In the genomic region with DNA sequence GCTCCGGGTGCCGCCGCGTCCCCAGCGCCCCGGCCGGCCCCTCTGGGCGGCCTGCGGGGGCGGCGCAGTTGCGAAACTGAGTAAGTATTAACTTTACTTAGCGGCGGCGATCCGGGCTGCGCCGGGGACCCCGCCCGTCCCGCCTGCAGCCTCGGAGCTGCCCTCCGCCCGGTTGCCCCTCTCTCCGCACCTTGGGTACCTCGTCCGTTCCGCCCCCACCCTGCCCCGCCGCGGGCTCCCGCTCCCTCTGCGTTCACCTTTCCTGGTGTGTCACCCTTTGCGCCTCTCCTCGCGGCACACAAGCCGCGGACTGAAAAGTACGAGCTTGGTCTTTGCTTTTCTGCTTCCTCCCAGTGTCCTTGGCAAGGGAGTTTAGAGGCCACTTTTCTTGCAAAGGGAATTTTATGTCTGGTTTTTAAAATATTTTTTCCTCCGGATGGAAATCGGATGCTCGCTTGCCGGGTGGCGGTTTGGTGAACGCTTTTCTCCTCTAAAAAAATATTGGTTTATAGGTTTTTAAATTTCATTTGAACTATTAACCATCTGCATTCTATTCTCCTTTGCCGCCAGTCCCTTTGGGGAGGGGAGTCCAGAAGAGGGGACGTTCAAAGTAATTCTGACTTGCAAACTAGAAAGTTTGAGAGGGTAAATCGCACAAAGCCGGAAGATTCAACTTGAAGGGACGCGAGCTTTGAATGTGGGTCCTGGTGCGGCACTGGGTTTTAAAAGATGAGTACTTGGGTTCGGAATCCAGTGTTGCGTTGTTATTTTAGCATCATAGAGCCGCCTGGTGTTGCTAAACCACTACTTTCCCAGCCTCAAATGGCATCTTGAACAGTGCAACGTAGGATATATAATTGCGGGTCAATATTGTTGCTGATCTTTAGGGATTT, we compare ENCODE assay signal across 8 cellular contexts. TPM values are rescaled to one million over a fixed set of nuclear protein-coding genes. Genes with fewer than 3 reads are reported as not detected.
DNase-seq lines count a peak whose midpoint lies in the region; ATAC-seq and TF ChIP-seq lines count a peak whose summit lies in the region.

No MANE protein-coding gene starts in this region.

- H3K4me1 ChIP-seq in muscle layer of colon (ENCODE audit: insufficient read depth, low read length) = peaks cover 38% of the 10 kb centered on the region

- no peaks in the 10 kb centered on the region for H3K9me3 ChIP-seq in muscle layer of colon (ENCODE audit: low read length)

- TF ChIP-seq CTCF in AG09319 (IDR thresholded peaks at IDR 0.05; ENCODE audit: low read depth, low read length) = peak; percentile 21
- peak; percentile 34 for TF ChIP-seq CTCF in fibroblast of mammary gland (conservative IDR thresholded peaks at IDR 0.05; ENCODE audit: control insufficient read depth, insufficient read depth, low read depth, low read length)

- peak; percentile 81 for DNase-seq in AG09319 (ENCODE audit: extremely low read depth, low read depth)
- peak; percentile 32 for DNase-seq in KBM-7
- peak; percentile 21 for DNase-seq in activated CD8-positive, alpha-beta memory T cell treated with anti-CD3 and anti-CD28 coated beads, Interleukin-2, amount 50 U/mL, for 4 hours
- DNase-seq in fibroblast of mammary gland (ENCODE audit: low read depth) = peak; percentile 91
- DNase-seq in ureter (ENCODE audit: low spot score) = peak; percentile 51

- H3K27me3 ChIP-seq in muscle layer of colon (ENCODE audit: control insufficient read depth in 1 of 2, insufficient read depth in 2 of 2, low read length in 2 of 2) = no peaks in the 10 kb centered on the region

- H3K36me3 ChIP-seq in muscle layer of colon (ENCODE audit: insufficient read depth, low read length) = no peaks in the 10 kb centered on the region

- peak overlapping the region; percentile 74 for H3K9ac ChIP-seq in muscle layer of colon (ENCODE audit: low read length)

- H3K27ac ChIP-seq in muscle layer of colon (ENCODE audit: low read depth, low read length) = peak overlapping the region; percentile 91

- in situ Hi-C loops in KBM-7 (cut with MboI; ENCODE audit: low pct_unique_long_range_greater_than_20kb, low sequenced_read_pairs) = no loop called here

- peak overlapping the region; percentile 79 for H3K4me3 ChIP-seq in fibroblast of mammary gland (ENCODE audit: control insufficient read depth, low read depth, low read length)
- H3K4me3 ChIP-seq in muscle layer of colon (ENCODE audit: low read depth in 1 of 2, low read length in 2 of 2) = peak overlapping the region; percentile 78 to 93

- peak; percentile 43 for ATAC-seq in GM19351 (IDR thresholded peaks at IDR 0.05; ENCODE audit: unreplicated experiment)
- ATAC-seq in GM21360 (IDR thresholded peaks at IDR 0.05; ENCODE audit: unreplicated experiment) = no peak

RNA-seq across cellular contexts. Expression of gene RASSF8, which starts 0.8 kb away (rescaled TPM):
- 23.0 TPM for total RNA-seq in ureter

Comparison
In these comparisons a context has a peak if more than half of its experiments do, and no peak if none do; other contexts are left out.
1. DNase-seq: peak in every context shown above with its lines; median percentile 91 in fibroblast of mammary gland; 81 in AG09319; 51 in ureter; 32 in KBM-7; 21 in activated CD8-positive, alpha-beta memory T cell treated with anti-CD3 and anti-CD28 coated beads, Interleukin-2, amount 50 U/mL, for 4 hours.